In the genomic region with DNA sequence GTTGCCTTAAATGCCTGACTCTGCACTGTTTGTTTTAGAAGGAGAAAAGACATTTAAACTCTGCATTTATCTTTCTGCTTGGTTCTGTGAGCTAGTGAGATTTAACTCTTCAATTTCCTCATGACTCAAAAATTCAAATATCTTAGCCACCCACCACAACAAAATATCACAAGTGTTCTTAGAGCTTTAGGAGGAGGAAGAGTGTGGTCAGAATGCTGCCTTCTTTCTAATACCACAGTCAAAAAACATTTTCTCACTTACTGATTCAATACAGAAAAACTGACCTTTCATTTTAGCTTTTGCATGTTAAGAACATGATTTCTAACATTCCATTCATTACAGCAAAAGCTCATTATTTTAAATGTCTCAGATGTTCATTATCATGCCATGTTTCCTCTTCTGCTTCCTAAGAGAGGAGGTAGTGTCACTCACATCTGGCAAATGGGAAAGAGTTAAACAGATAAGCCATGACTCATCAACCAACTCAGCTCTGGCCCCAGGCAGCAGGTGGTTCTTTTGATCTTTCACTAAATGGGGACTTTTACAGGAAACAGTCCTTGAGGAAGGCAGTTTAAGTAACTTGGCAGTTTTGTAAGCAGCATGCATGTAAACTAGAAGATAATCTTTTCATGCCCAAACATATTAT, we compare ENCODE assay signal across 1 cellular context.
TF ChIP-seq lines count a peak whose summit lies in the region.

No MANE protein-coding gene starts in this region.

TF ChIP-seq in HepG2, 621 proteins besides CTCF, POLR2A, EP300 and RAD21 (continued from another document and continues in another):
- TF ChIP-seq TGIF2 (CRISPR knock-in tag; IDR thresholded peaks at IDR 0.05) (peak; percentile 46; the same call in 1 of the 2 replicates), NFKBIZ (CRISPR knock-in tag; IDR thresholded peaks at IDR 0.05) (peak; percentile 85; the same call in 1 of the 2 replicates), MLLT10 (CRISPR knock-in tag; IDR thresholded peaks at IDR 0.05) (no peak), NRL (CRISPR knock-in tag; IDR thresholded peaks at IDR 0.05; ENCODE audit: borderline replicate concordance) (no peak), RXRB (CRISPR knock-in tag; IDR thresholded peaks at IDR 0.05; ENCODE audit: borderline replicate concordance) (peak; percentile 68; the same call in 1 of the 2 replicates), ZNF629 (CRISPR knock-in tag; conservative IDR thresholded peaks at IDR 0.05) (no peak), ZNF335 (CRISPR knock-in tag; IDR thresholded peaks at IDR 0.05) (no peak), FOSL1 (CRISPR knock-in tag; IDR thresholded peaks at IDR 0.05; ENCODE audit: borderline replicate concordance) (peak; percentile 94), ZNF136 (CRISPR knock-in tag; IDR thresholded peaks at IDR 0.05; ENCODE audit: low read depth) (no peak), NR2F6 (IDR thresholded peaks at IDR 0.05) (peak; percentile 38; the same call in 1 of the 2 replicates), NR2F6 (CRISPR knock-in tag; IDR thresholded peaks at IDR 0.05) (peak; percentile 43; the same call in 1 of the 2 replicates), IRF2 (CRISPR knock-in tag; IDR thresholded peaks at IDR 0.05) (peak; percentile 54; the same call in 1 of the 2 replicates), NFE2L2 (IDR thresholded peaks at IDR 0.05; ENCODE audit: low read length) (peak; percentile 50; the same call in 1 of the 2 replicates), ATF1 (CRISPR knock-in tag; IDR thresholded peaks at IDR 0.05) (peak; percentile 63), ADNP (CRISPR knock-in tag; IDR thresholded peaks at IDR 0.05) (no peak), SOX13 (IDR thresholded peaks at IDR 0.05) (no peak), SOX13 (CRISPR knock-in tag; conservative IDR thresholded peaks at IDR 0.05 in 1 of 2, IDR thresholded peaks at IDR 0.05 in 1 of 2) (peak in 1 of 2 experiments; percentile 62; a peak in 1 of 4 replicates), JUND (CRISPR knock-in tag; IDR thresholded peaks at IDR 0.05) (peak; percentile 93), SIX4 (CRISPR knock-in tag; IDR thresholded peaks at IDR 0.05) (0 out of 2 replicates have a peak, but pooled peaks have one; percentile 50), KLF6 (CRISPR knock-in tag; IDR thresholded peaks at IDR 0.05) (no peak), ZFP41 (CRISPR knock-in tag; IDR thresholded peaks at IDR 0.05; ENCODE audit: borderline replicate concordance) (no peak), ZFP36L1 (CRISPR knock-in tag; IDR thresholded peaks at IDR 0.05) (peak; percentile 91; the same call in 1 of the 2 replicates), FOXO1 (CRISPR knock-in tag; IDR thresholded peaks at IDR 0.05) (peak; percentile 19; the same call in 1 of the 2 replicates), ZNF644 (CRISPR knock-in tag; IDR thresholded peaks at IDR 0.05; ENCODE audit: low read depth) (peak; percentile 97), ZNF256 (CRISPR knock-in tag; conservative IDR thresholded peaks at IDR 0.05) (no peak), ETV5 (CRISPR knock-in tag; IDR thresholded peaks at IDR 0.05; ENCODE audit: borderline replicate concordance) (peak; percentile 74; the same call in 1 of the 2 replicates), CHCHD3 (CRISPR knock-in tag; IDR thresholded peaks at IDR 0.05) (no peak), NFKB2 (CRISPR knock-in tag; IDR thresholded peaks at IDR 0.05; ENCODE audit: borderline replicate concordance) (no peak), ZFP1 (CRISPR knock-in tag; IDR thresholded peaks at IDR 0.05) (peak; percentile 66; the same call in 1 of the 2 replicates), GFI1 (CRISPR knock-in tag; IDR thresholded peaks at IDR 0.05; ENCODE audit: borderline replicate concordance) (no peak), SAP130 (CRISPR knock-in tag; IDR thresholded peaks at IDR 0.05; ENCODE audit: low read depth) (peak; percentile 58), SIN3B (IDR thresholded peaks at IDR 0.05; ENCODE audit: low read length) (no peak), GATAD1 (CRISPR knock-in tag; IDR thresholded peaks at IDR 0.05) (0 out of 2 replicates have a peak, but pooled peaks have one; percentile 42), ZNF3 (CRISPR knock-in tag; IDR thresholded peaks at IDR 0.05) (0 out of 2 replicates have a peak, but pooled peaks have one; percentile 55), KDM3A (CRISPR knock-in tag; IDR thresholded peaks at IDR 0.05; ENCODE audit: low read depth) (0 out of 2 replicates have a peak, but pooled peaks have one; percentile 9)
- TF ChIP-seq, protein P1, sequence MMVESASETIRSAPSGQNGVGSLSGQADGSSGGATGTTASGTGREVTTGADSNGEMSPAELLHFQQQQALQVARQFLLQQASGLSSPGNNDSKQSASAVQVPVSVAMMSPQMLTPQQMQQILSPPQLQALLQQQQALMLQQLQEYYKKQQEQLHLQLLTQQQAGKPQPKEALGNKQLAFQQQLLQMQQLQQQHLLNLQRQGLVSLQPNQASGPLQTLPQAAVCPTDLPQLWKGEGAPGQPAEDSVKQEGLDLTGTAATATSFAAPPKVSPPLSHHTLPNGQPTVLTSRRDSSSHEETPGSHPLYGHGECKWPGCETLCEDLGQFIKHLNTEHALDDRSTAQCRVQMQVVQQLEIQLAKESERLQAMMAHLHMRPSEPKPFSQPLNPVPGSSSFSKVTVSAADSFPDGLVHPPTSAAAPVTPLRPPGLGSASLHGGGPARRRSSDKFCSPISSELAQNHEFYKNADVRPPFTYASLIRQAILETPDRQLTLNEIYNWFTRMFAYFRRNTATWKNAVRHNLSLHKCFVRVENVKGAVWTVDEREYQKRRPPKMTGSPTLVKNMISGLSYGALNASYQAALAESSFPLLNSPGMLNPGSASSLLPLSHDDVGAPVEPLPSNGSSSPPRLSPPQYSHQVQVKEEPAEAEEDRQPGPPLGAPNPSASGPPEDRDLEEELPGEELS (CRISPR knock-in tag; IDR thresholded peaks at IDR 0.05) = peak; percentile 41
- TF ChIP-seq, protein P2, sequence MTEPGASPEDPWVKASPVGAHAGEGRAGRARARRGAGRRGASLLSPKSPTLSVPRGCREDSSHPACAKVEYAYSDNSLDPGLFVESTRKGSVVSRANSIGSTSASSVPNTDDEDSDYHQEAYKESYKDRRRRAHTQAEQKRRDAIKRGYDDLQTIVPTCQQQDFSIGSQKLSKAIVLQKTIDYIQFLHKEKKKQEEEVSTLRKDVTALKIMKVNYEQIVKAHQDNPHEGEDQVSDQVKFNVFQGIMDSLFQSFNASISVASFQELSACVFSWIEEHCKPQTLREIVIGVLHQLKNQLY (CRISPR knock-in tag; IDR thresholded peaks at IDR 0.05) = 0 out of 2 replicates have a peak, but pooled peaks have one; percentile 30
- TF ChIP-seq, protein P3, sequence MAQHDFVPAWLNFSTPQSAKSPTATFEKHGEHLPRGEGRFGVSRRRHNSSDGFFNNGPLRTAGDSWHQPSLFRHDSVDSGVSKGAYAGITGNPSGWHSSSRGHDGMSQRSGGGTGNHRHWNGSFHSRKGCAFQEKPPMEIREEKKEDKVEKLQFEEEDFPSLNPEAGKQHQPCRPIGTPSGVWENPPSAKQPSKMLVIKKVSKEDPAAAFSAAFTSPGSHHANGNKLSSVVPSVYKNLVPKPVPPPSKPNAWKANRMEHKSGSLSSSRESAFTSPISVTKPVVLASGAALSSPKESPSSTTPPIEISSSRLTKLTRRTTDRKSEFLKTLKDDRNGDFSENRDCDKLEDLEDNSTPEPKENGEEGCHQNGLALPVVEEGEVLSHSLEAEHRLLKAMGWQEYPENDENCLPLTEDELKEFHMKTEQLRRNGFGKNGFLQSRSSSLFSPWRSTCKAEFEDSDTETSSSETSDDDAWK (CRISPR knock-in tag; IDR thresholded peaks at IDR 0.05) = no peak
- TF ChIP-seq, protein P4, sequence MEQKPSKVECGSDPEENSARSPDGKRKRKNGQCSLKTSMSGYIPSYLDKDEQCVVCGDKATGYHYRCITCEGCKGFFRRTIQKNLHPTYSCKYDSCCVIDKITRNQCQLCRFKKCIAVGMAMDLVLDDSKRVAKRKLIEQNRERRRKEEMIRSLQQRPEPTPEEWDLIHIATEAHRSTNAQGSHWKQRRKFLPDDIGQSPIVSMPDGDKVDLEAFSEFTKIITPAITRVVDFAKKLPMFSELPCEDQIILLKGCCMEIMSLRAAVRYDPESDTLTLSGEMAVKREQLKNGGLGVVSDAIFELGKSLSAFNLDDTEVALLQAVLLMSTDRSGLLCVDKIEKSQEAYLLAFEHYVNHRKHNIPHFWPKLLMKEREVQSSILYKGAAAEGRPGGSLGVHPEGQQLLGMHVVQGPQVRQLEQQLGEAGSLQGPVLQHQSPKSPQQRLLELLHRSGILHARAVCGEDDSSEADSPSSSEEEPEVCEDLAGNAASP (CRISPR knock-in tag; IDR thresholded peaks at IDR 0.05; ENCODE audit: borderline replicate concordance) = peak; percentile 36; the same call in 1 of the 2 replicates
- TF ChIP-seq, protein P5, sequence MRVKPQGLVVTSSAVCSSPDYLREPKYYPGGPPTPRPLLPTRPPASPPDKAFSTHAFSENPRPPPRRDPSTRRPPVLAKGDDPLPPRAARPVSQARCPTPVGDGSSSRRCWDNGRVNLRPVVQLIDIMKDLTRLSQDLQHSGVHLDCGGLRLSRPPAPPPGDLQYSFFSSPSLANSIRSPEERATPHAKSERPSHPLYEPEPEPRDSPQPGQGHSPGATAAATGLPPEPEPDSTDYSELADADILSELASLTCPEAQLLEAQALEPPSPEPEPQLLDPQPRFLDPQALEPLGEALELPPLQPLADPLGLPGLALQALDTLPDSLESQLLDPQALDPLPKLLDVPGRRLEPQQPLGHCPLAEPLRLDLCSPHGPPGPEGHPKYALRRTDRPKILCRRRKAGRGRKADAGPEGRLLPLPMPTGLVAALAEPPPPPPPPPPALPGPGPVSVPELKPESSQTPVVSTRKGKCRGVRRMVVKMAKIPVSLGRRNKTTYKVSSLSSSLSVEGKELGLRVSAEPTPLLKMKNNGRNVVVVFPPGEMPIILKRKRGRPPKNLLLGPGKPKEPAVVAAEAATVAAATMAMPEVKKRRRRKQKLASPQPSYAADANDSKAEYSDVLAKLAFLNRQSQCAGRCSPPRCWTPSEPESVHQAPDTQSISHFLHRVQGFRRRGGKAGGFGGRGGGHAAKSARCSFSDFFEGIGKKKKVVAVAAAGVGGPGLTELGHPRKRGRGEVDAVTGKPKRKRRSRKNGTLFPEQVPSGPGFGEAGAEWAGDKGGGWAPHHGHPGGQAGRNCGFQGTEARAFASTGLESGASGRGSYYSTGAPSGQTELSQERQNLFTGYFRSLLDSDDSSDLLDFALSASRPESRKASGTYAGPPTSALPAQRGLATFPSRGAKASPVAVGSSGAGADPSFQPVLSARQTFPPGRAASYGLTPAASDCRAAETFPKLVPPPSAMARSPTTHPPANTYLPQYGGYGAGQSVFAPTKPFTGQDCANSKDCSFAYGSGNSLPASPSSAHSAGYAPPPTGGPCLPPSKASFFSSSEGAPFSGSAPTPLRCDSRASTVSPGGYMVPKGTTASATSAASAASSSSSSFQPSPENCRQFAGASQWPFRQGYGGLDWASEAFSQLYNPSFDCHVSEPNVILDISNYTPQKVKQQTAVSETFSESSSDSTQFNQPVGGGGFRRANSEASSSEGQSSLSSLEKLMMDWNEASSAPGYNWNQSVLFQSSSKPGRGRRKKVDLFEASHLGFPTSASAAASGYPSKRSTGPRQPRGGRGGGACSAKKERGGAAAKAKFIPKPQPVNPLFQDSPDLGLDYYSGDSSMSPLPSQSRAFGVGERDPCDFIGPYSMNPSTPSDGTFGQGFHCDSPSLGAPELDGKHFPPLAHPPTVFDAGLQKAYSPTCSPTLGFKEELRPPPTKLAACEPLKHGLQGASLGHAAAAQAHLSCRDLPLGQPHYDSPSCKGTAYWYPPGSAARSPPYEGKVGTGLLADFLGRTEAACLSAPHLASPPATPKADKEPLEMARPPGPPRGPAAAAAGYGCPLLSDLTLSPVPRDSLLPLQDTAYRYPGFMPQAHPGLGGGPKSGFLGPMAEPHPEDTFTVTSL (CRISPR knock-in tag; IDR thresholded peaks at IDR 0.05; ENCODE audit: borderline replicate concordance) = peak; percentile 74; the same call in 1 of the 2 replicates
- TF ChIP-seq, protein P6, sequence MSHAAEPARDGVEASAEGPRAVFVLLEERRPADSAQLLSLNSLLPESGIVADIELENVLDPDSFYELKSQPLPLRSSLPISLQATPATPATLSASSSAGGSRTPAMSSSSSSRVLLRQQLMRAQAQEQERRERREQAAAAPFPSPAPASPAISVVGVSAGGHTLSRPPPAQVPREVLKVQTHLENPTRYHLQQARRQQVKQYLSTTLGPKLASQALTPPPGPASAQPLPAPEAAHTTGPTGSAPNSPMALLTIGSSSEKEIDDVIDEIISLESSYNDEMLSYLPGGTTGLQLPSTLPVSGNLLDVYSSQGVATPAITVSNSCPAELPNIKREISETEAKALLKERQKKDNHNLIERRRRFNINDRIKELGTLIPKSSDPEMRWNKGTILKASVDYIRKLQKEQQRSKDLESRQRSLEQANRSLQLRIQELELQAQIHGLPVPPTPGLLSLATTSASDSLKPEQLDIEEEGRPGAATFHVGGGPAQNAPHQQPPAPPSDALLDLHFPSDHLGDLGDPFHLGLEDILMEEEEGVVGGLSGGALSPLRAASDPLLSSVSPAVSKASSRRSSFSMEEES (CRISPR knock-in tag; IDR thresholded peaks at IDR 0.05) = peak; percentile 44; the same call in 1 of the 2 replicates
- TF ChIP-seq, protein P7, sequence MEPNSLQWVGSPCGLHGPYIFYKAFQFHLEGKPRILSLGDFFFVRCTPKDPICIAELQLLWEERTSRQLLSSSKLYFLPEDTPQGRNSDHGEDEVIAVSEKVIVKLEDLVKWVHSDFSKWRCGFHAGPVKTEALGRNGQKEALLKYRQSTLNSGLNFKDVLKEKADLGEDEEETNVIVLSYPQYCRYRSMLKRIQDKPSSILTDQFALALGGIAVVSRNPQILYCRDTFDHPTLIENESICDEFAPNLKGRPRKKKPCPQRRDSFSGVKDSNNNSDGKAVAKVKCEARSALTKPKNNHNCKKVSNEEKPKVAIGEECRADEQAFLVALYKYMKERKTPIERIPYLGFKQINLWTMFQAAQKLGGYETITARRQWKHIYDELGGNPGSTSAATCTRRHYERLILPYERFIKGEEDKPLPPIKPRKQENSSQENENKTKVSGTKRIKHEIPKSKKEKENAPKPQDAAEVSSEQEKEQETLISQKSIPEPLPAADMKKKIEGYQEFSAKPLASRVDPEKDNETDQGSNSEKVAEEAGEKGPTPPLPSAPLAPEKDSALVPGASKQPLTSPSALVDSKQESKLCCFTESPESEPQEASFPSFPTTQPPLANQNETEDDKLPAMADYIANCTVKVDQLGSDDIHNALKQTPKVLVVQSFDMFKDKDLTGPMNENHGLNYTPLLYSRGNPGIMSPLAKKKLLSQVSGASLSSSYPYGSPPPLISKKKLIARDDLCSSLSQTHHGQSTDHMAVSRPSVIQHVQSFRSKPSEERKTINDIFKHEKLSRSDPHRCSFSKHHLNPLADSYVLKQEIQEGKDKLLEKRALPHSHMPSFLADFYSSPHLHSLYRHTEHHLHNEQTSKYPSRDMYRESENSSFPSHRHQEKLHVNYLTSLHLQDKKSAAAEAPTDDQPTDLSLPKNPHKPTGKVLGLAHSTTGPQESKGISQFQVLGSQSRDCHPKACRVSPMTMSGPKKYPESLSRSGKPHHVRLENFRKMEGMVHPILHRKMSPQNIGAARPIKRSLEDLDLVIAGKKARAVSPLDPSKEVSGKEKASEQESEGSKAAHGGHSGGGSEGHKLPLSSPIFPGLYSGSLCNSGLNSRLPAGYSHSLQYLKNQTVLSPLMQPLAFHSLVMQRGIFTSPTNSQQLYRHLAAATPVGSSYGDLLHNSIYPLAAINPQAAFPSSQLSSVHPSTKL (CRISPR knock-in tag; IDR thresholded peaks at IDR 0.05) = peak; percentile 94
- TF ChIP-seq, protein P8, sequence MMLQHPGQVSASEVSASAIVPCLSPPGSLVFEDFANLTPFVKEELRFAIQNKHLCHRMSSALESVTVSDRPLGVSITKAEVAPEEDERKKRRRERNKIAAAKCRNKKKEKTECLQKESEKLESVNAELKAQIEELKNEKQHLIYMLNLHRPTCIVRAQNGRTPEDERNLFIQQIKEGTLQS (CRISPR knock-in tag; IDR thresholded peaks at IDR 0.05) = peak; percentile 94
